13 cellular contexts compared by ENCODE assay signal in the genomic region with DNA sequence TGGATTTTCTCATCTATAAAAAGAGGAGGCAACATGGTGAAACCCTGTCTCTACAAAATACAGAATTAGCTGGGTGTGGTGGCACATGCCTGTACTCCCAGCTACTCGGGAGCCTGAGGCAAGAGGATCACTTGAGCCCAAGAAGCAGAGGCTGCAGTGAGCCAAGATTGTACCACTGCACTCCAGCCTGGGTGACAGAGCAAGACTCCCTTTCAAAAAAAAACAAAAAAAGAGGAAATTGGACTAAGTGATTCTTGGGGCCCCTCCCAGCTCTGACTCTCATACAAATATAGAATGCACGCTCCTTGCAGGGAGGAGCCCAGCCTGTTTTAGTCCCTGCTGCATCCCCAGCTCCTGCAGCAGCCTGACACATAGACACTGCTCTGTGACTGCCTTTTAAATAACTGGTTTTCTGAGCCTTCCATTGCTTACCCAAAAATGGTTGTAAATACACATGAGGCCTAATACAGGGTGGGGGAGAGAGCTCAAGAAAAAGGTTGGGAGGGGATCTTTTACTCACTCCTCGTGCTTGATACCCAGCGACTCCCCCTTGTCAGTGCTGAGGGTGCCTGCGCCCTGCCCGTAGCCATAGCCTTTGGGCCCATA. TPM values are rescaled to one million over a fixed set of nuclear protein-coding genes. Genes with fewer than 3 reads are reported as not detected.
DNase-seq lines count a peak whose midpoint lies in the region; ATAC-seq and TF ChIP-seq lines count a peak whose summit lies in the region.
"Had no signal": no experiment of that assay in that cellular context is flagged by ENCODE, and none has a peak within 500 bp of the region (broad histone marks: within the 10 kb centered on the region; RNA-seq: fewer than 3 reads in every experiment).

No MANE protein-coding gene starts in this region.

- H3K27ac ChIP-seq in BLaER1 treated with 17β-estradiol and CSF1 and Interleukin-3, amounts not matched to agents 10 nM and 100 nM: peak overlapping the region in 6 of 11 experiments; percentile 25 to 69 (median 52); a peak in 9 of 22 replicates
- H3K27ac ChIP-seq in PC-3 (ENCODE audit: low read length) (peak overlapping the region; percentile 79), dorsolateral prefrontal cortex (peak overlapping the region in 55 of 59 donors; percentile 10 to 100 (median 72)), trophoblast cell (ENCODE audit: low read depth, low read length) (no peak overlapping the region)

- no peak overlapping the region for H2BK5ac ChIP-seq in trophoblast cell (ENCODE audit: low read depth, low read length, poor library complexity)

- H3K23ac ChIP-seq in trophoblast cell (ENCODE audit: low read length): no peak overlapping the region

- H3K4me1 ChIP-seq in BLaER1 treated with 17β-estradiol and CSF1 and Interleukin-3, amounts not matched to agents 10 nM and 100 nM: peaks cover 17 to 44% (median 29%) of the 10 kb centered on the region in 10 experiments
- H3K4me1 ChIP-seq in PC-3 (ENCODE audit: insufficient read depth, low read length) (peaks cover 27% of the 10 kb centered on the region), trophoblast cell (ENCODE audit: control insufficient read depth in 1 of 2, insufficient read depth in 2 of 2, low read length in 2 of 2) (peaks cover 27 to 28% of the 10 kb centered on the region in 2 experiments)

- no peak overlapping the region for H3K18ac ChIP-seq in trophoblast cell (ENCODE audit: low read length)

- no peaks in the 10 kb centered on the region for H3K27me3 ChIP-seq in BLaER1 treated with 17β-estradiol and CSF1 and Interleukin-3, amounts not matched to agents 10 nM and 100 nM
- H3K27me3 ChIP-seq in PC-3 (ENCODE audit: low read length) (no peaks in the 10 kb centered on the region), dorsolateral prefrontal cortex (no peaks in the 10 kb centered on the region), trophoblast cell (ENCODE audit: insufficient read depth, low read length) (no peaks in the 10 kb centered on the region)
- H3K27me3 ChIP-seq: BE2C had no signal

- intact Hi-C loops in PC-3 (cut with micrococcal nuclease): loop anchor here (2.0 kb wide), 1 partner anchor 17 kb away; the partner anchor contains the start of gene CSRP1
- intact Hi-C loops in dorsolateral prefrontal cortex (cut with DNase I): no loop called here
- intact Hi-C loops in activated CD4-positive, alpha-beta memory T cell treated with anti-CD3 and anti-CD28 coated beads for 36 hours (cut with micrococcal nuclease): no loop called here

- H2AK5ac ChIP-seq in trophoblast cell (ENCODE audit: low read length): no peak overlapping the region

- H3K36me3 ChIP-seq in BLaER1 treated with 17β-estradiol and CSF1 and Interleukin-3, amounts not matched to agents 10 nM and 100 nM: peaks cover 52 to 84% (median 73%) of the 10 kb centered on the region in 11 experiments
- H3K36me3 ChIP-seq in PC-3 (ENCODE audit: low read depth, low read length) (peaks cover 51% of the 10 kb centered on the region), trophoblast cell (ENCODE audit: control insufficient read depth in 1 of 2, insufficient read depth in 2 of 2, low read length in 2 of 2) (peaks cover 61 to 84% of the 10 kb centered on the region in 2 experiments)
- H3K36me3 ChIP-seq: BE2C had no signal

- no peak overlapping the region for H2AFZ ChIP-seq in PC-3 (ENCODE audit: low read length)
- no peak overlapping the region for H2AFZ ChIP-seq in trophoblast cell (ENCODE audit: insufficient read depth, low read length, poor library complexity)

- H4K20me1 ChIP-seq in BLaER1 treated with 17β-estradiol and CSF1 and Interleukin-3, amounts not matched to agents 10 nM and 100 nM: peaks cover 0 to 31% (median 0%) of the 10 kb centered on the region in 11 experiments; a peak in 3 of 22 replicates
- H4K20me1 ChIP-seq in PC-3 (ENCODE audit: low read length): no peaks in the 10 kb centered on the region

- H3K9me3 ChIP-seq in BLaER1 treated with 17β-estradiol and CSF1 and Interleukin-3, amounts not matched to agents 10 nM and 100 nM (replicated peaks in 1 of 11): peaks cover 0 to 20% (median 7%) of the 10 kb centered on the region in 11 experiments; a peak in 13 of 22 replicates
- no peaks in the 10 kb centered on the region for H3K9me3 ChIP-seq in PC-3 (ENCODE audit: low read length)
- H3K9me3 ChIP-seq in trophoblast cell (ENCODE audit: insufficient read depth, low read depth, low read length): peaks cover 6% of the 10 kb centered on the region
- H3K9me3 ChIP-seq: BE2C had no signal

- H4K8ac ChIP-seq in trophoblast cell (ENCODE audit: low read depth, low read length): no peak overlapping the region

- peak overlapping the region in 4 of 11 experiments; percentile 22 to 57 (median 35); a peak in 5 of 22 replicates for H3K9ac ChIP-seq in BLaER1 treated with 17β-estradiol and CSF1 and Interleukin-3, amounts not matched to agents 10 nM and 100 nM
- H3K9ac ChIP-seq in PC-3 (ENCODE audit: low read length): peak overlapping the region; percentile 31; the same call in 1 of the 2 replicates
- H3K9ac ChIP-seq in trophoblast cell (ENCODE audit: low read length): peak overlapping the region; percentile 25

- H3K4me1 Mint-ChIP-seq in activated CD4-positive, alpha-beta memory T cell treated with anti-CD3 and anti-CD28 coated beads for 36 hours (ENCODE audit: low read depth): no peaks in the 10 kb centered on the region

- CTCF ChIA-PET in PC-3 (lab: Charles Lee): interaction anchor here (0.5 to 1.4 kb wide), 3 partner anchors 9 to 634 kb away, joined by 3 to 4 read pairs (median 3); no protein-coding TSS in a partner anchor
- CTCF ChIA-PET in activated CD4-positive, alpha-beta memory T cell treated with anti-CD3 and anti-CD28 coated beads for 36 hours (lab: Charles Lee): interaction anchor here (3.8 to 6.7 kb wide), 2 partner anchors 8 to 23 kb away, joined by 26 to 63 read pairs; no protein-coding TSS in a partner anchor

- no peaks in the 10 kb centered on the region for H3K9me2 ChIP-seq in PC-3 (replicated peaks; ENCODE audit: low read length)

- peaks cover 16% of the 10 kb centered on the region for H3K36me3 Mint-ChIP-seq in activated CD4-positive, alpha-beta memory T cell treated with anti-CD3 and anti-CD28 coated beads for 36 hours

- H4K12ac ChIP-seq in trophoblast cell (ENCODE audit: low read depth, low read length): no peak overlapping the region

- H3K27me3 Mint-ChIP-seq in activated CD4-positive, alpha-beta memory T cell treated with anti-CD3 and anti-CD28 coated beads for 36 hours: no peaks in the 10 kb centered on the region
- H3K27me3 Mint-ChIP-seq: activated CD4-positive, alpha-beta memory T cell treated with anti-CD3 and anti-CD28 coated beads, Interleukin-2, amount 10 ng/mL, durations not matched to agents 7 days and 5 days had no signal

- no peak for TF ChIP-seq CTCF in PC-3 (conservative IDR thresholded peaks at IDR 0.05; ENCODE audit: low read depth, low read length)
- no peak for TF ChIP-seq CTCF in dorsolateral prefrontal cortex (IDR thresholded peaks at IDR 0.05 in 54 of 56, conservative IDR thresholded peaks at IDR 0.05 in 2 of 56; ENCODE audit: low read depth in 1 of 56, partially characterized antibody in 56 of 56)

- H4K91ac ChIP-seq in trophoblast cell (ENCODE audit: low read depth, low read length): no peak overlapping the region

- no peaks in the 10 kb centered on the region for H3K79me2 ChIP-seq in PC-3 (ENCODE audit: low read length)
- peaks cover 2% of the 10 kb centered on the region for H3K79me2 ChIP-seq in trophoblast cell (ENCODE audit: control insufficient read depth, insufficient read depth, low read length, poor library complexity)

- ATAC-seq in PC-3 (peak; percentile 42), GM18498 (IDR thresholded peaks at IDR 0.05; ENCODE audit: unreplicated experiment) (no peak)

- TSS peak; percentile 99 for BruUV-seq in PC-3 (replicated peaks; lab: Mats Ljungman, UMichigan)

- peaks cover 22% of the 10 kb centered on the region for H3K79me1 ChIP-seq in trophoblast cell (ENCODE audit: low read length)

- no peak for DNase-seq in PC-3
- DNase-seq in dorsolateral prefrontal cortex: no peak
- DNase-seq in trophoblast cell: no peak
- no peak for DNase-seq in activated CD4-positive, alpha-beta memory T cell treated with anti-CD3 and anti-CD28 coated beads for 36 hours
- DNase-seq in activated naive CD4-positive, alpha-beta T cell (lab: John Stamatoyannopoulos, UW): no peak
- no peak for DNase-seq in cerebellar nuclear complex (lab: John Stamatoyannopoulos, UW)
- DNase-seq: activated CD4-positive, alpha-beta memory T cell treated with anti-CD3 and anti-CD28 coated beads, Interleukin-2, amount 10 ng/mL, durations not matched to agents 7 days and 5 days; BE2C; NCI-H2107; SHP77 treated with DMSO at 0.1 percent for 48 hours; stimulated activated CD4-positive, alpha-beta T cell treated with anti-CD3 and anti-CD28 coated beads, Interleukin-2, amount 100 ng/mL, for 24 hours had no signal

- no peak overlapping the region for H3K4ac ChIP-seq in trophoblast cell (ENCODE audit: low read depth, low read length)

- no peak overlapping the region for H3K4me3 ChIP-seq in BLaER1 treated with 17β-estradiol and CSF1 and Interleukin-3, amounts not matched to agents 10 nM and 100 nM
- H3K4me3 ChIP-seq in PC-3 (ENCODE audit: low read length) (peak overlapping the region; percentile 34; the same call in 1 of the 2 replicates), dorsolateral prefrontal cortex (peak overlapping the region in 1 of 59 donors; percentile 16), trophoblast cell (ENCODE audit: low read depth, low read length) (peak overlapping the region; percentile 52)

- no peak overlapping the region for H2BK120ac ChIP-seq in trophoblast cell (ENCODE audit: insufficient read depth, low read length, poor library complexity)

- no peaks in the 10 kb centered on the region for H3K9me3 Mint-ChIP-seq in activated CD4-positive, alpha-beta memory T cell treated with anti-CD3 and anti-CD28 coated beads for 36 hours
- H3K9me3 Mint-ChIP-seq: activated CD4-positive, alpha-beta memory T cell treated with anti-CD3 and anti-CD28 coated beads, Interleukin-2, amount 10 ng/mL, durations not matched to agents 7 days and 5 days had no signal

- POLR2A ChIA-PET in PC-3 (lab: Charles Lee; ENCODE audit: unreplicated experiment): no interaction called here
- POLR2A ChIA-PET in activated CD4-positive, alpha-beta memory T cell treated with anti-CD3 and anti-CD28 coated beads for 36 hours (lab: Charles Lee): no interaction called here

- no peak overlapping the region for H3K4me3 Mint-ChIP-seq in activated CD4-positive, alpha-beta memory T cell treated with anti-CD3 and anti-CD28 coated beads for 36 hours
- H3K4me3 Mint-ChIP-seq: activated CD4-positive, alpha-beta memory T cell treated with anti-CD3 and anti-CD28 coated beads, Interleukin-2, amount 10 ng/mL, durations not matched to agents 7 days and 5 days had no signal

- no peak overlapping the region for H3K14ac ChIP-seq in trophoblast cell (ENCODE audit: low read length)

- H3K4me2 ChIP-seq in BLaER1 treated with 17β-estradiol and CSF1 and Interleukin-3, amounts not matched to agents 10 nM and 100 nM: peak overlapping the region in 9 of 11 experiments; percentile 24 to 84 (median 70); a peak in 17 of 22 replicates
- H3K4me2 ChIP-seq in PC-3 (ENCODE audit: low read length) (peak overlapping the region; percentile 54), trophoblast cell (ENCODE audit: low read length) (no peak overlapping the region)

- H3K27ac Mint-ChIP-seq in activated CD4-positive, alpha-beta memory T cell treated with anti-CD3 and anti-CD28 coated beads for 36 hours: no peak overlapping the region
- H3K27ac Mint-ChIP-seq: activated CD4-positive, alpha-beta memory T cell treated with anti-CD3 and anti-CD28 coated beads, Interleukin-2, amount 10 ng/mL, durations not matched to agents 7 days and 5 days had no signal

- no CpG with 5 or more reads among the region's 6 CpGs for WGBS in trophoblast cell (ENCODE audit: extremely low coverage, insufficient coverage, insufficient read length)

- H2BK12ac ChIP-seq in trophoblast cell (ENCODE audit: low read length): no peak overlapping the region

- H3F3A ChIP-seq in PC-3 (ENCODE audit: low read length, unreplicated experiment): peaks cover 4% of the 10 kb centered on the region

RNA-seq across cellular contexts. Expression of gene CSRP1, which starts 17.2 kb away (rescaled TPM):
- total RNA-seq in PC-3 (2014; rRNA removed) (147 and 189 TPM in 2 replicates), dorsolateral prefrontal cortex (1,000 to 10,000 TPM in 2 of 120 experiments, 100 to 1,000 TPM in 118; 225 to 1,268 (median 522) TPM)
- polyA plus RNA-seq in trophoblast cell (2013): 326 and 348 TPM in 2 replicates
- 10 to 100 TPM; 48.4 to 51.8 TPM for total RNA-seq in activated CD4-positive, alpha-beta memory T cell treated with anti-CD3 and anti-CD28 coated beads for 36 hours

RNA-seq across cellular contexts. Expression of gene PHLDA3, which starts 20.8 kb away (rescaled TPM):
- total RNA-seq in PC-3 (2014; rRNA removed): 216 and 349 TPM in 2 replicates
- 100 to 1,000 TPM in 6 of 120 experiments, 10 to 100 TPM in 114; 34.3 to 144 (median 58.1) TPM for total RNA-seq in dorsolateral prefrontal cortex
- polyA plus RNA-seq in trophoblast cell (2013): 49.4 and 51.1 TPM in 2 replicates
- 1 to 10 TPM; 3.4 to 4.1 TPM for total RNA-seq in activated CD4-positive, alpha-beta memory T cell treated with anti-CD3 and anti-CD28 coated beads for 36 hours

RNA-seq across cellular contexts. Expression of gene NAV1, which starts 49.2 kb away (rescaled TPM):
- total RNA-seq in PC-3 (2014; rRNA removed) (2.6 and 6.5 TPM in 2 replicates), dorsolateral prefrontal cortex (100 to 1,000 TPM in 17 of 120 experiments, 10 to 100 TPM in 103; 53.8 to 141 (median 77.6) TPM)
- 38.9 and 40.5 TPM in 2 replicates for polyA plus RNA-seq in trophoblast cell (2013)
- 1 to 10 TPM; 2.2 to 2.6 TPM for total RNA-seq in activated CD4-positive, alpha-beta memory T cell treated with anti-CD3 and anti-CD28 coated beads for 36 hours

Comparison
In these comparisons a context has a peak if more than half of its experiments do, and no peak if none do; other contexts are left out.
1. H3K4me3 ChIP-seq: peak in PC-3 (single experiment) and trophoblast cell (single experiment); none in BLaER1 treated with 17β-estradiol and CSF1 and Interleukin-3, amounts not matched to agents 10 nM and 100 nM (0 of 10).
2. RNA of gene PHLDA3, which starts 20.8 kb away (total RNA-seq): 216 to 349 TPM in PC-3 and 34.3 to 144 TPM in dorsolateral prefrontal cortex; 3.4 to 4.1 TPM in activated CD4-positive, alpha-beta memory T cell treated with anti-CD3 and anti-CD28 coated beads for 36 hours; every median in the first group is over 4 times any median in the second.